Comparison of ENCODE assay signal across 8 cellular contexts in the genomic region with DNA sequence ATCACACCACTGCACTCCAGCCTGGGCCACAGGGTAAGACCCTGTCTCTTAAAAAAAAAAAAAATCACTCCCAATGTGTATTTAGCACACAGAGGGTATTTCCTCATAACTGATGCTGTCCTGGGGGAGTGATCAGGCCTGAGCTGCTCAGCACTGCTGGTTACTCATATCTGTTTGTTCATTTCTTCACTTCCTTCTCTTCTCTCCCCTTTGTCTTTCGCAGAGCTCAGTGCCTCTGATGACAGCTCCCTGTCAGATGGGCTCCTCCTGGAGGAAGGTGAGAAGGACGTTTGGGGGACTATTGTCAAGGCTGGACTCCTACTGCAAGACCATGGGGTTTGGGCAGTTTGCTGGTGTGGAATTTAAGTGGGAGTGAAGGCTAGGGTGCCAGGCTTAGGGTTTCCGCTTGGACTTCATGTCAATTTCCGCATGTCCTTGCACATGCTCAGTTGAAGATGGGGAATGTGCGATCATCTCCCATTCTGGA. TPM values are rescaled to one million over a fixed set of nuclear protein-coding genes. Genes with fewer than 3 reads are reported as not detected.
DNase-seq lines count a peak whose midpoint lies in the region; ATAC-seq and TF ChIP-seq lines count a peak whose summit lies in the region.

No MANE protein-coding gene starts in this region.

- peaks cover 8% of the 10 kb centered on the region for H3K4me1 ChIP-seq in hepatocyte (ENCODE audit: insufficient read depth)
- no peaks in the 10 kb centered on the region for H3K4me1 ChIP-seq in HAP-1

- no peak for TF ChIP-seq CTCF in GM13977 (IDR thresholded peaks at IDR 0.05; ENCODE audit: extremely low read depth, insufficient read depth, missing control alignments)
- no peak for TF ChIP-seq CTCF in hepatocyte (IDR thresholded peaks at IDR 0.05; ENCODE audit: poor library complexity)

- WGBS in hepatocyte (ENCODE audit: low lambda C conversion rate, missing lambda C conversion rate): 89% methylated on average over 5 of the region's 5 CpGs

- H3K4me2 ChIP-seq in hepatocyte: no peak overlapping the region

- H3K9me2 ChIP-seq in hepatocyte (replicated peaks; ENCODE audit: insufficient read depth): no peaks in the 10 kb centered on the region

- peak; percentile 61 for ATAC-seq in GM21576 (IDR thresholded peaks at IDR 0.05; ENCODE audit: unreplicated experiment)
- peak; percentile 69 for ATAC-seq in HG03565 (IDR thresholded peaks at IDR 0.05; ENCODE audit: unreplicated experiment)
- no peak for ATAC-seq in left lobe of liver

- DNase-seq in GM13977 (ENCODE audit: low spot score): peak; percentile 77
- no peak for DNase-seq in hepatocyte (ENCODE audit: low spot score)
- no peak for DNase-seq in left lobe of liver (ENCODE audit: low spot score)
- no peak for DNase-seq in NCI-H1105 treated with DMSO at 0.1 percent for 48 hours (lab: John Stamatoyannopoulos, UW)
- DNase-seq in midbrain (lab: John Stamatoyannopoulos, UW): no peak
- DNase-seq in HAP-1 (ENCODE audit: low spot score in 2 of 2): no peak

- H3K36me3 ChIP-seq in hepatocyte (replicated peaks; ENCODE audit: insufficient read depth, low read depth) (no peaks in the 10 kb centered on the region), HAP-1 (replicated peaks) (no peaks in the 10 kb centered on the region)

- peak overlapping the region; percentile 72 for H3K27ac ChIP-seq in hepatocyte

- H3K9me3 ChIP-seq in hepatocyte (ENCODE audit: low read depth): no peaks in the 10 kb centered on the region
- H3K9me3 ChIP-seq in HAP-1: no peaks in the 10 kb centered on the region

- in situ Hi-C loops in GM13977 (cut with MboI; ENCODE audit: low pct_unique_long_range_greater_than_20kb, low sequenced_read_pairs, unreplicated experiment) (no loop called here), HAP-1 (cut with MboI; ENCODE audit: low sequenced_read_pairs) (no loop called here)

- H3K27me3 ChIP-seq in hepatocyte: no peaks in the 10 kb centered on the region
- H3K27me3 ChIP-seq in HAP-1 (ENCODE audit: low read depth): no peaks in the 10 kb centered on the region

- H3K79me2 ChIP-seq in hepatocyte: peaks cover 5% of the 10 kb centered on the region

- H4K20me1 ChIP-seq in hepatocyte (ENCODE audit: insufficient read depth, poor library complexity, severe bottlenecking): peaks cover 2% of the 10 kb centered on the region

- H2AFZ ChIP-seq in hepatocyte: no peak overlapping the region

- H3K4me3 ChIP-seq in hepatocyte (no peak overlapping the region), HAP-1 (no peak overlapping the region)

RNA-seq across cellular contexts. Expression of a gene that starts 13.0 kb away (rescaled TPM):
- 40.5 and 51.0 TPM in 2 replicates for total RNA-seq in hepatocyte
- 60.8 and 79.7 TPM in 2 replicates for polyA plus RNA-seq in hepatocyte
- 0.45 TPM for total RNA-seq in left lobe of liver

RNA-seq across cellular contexts. Expression of a gene that starts 34.9 kb away (rescaled TPM):
- total RNA-seq in hepatocyte (not detected in 2 replicates), left lobe of liver (not detected)
- not detected in 2 replicates for polyA plus RNA-seq in hepatocyte

Comparison
In these comparisons a context has a peak if more than half of its experiments do, and no peak if none do; other contexts are left out.
1. RNA of a gene that starts 13.0 kb away (total RNA-seq): 40.5 to 51.0 TPM in hepatocyte; 0.45 TPM in left lobe of liver (single experiment); every median in the first group is over 10 times any median in the second.